In genomic region chr1:33735624-33736023, GRCh38 we compare ENCODE assay signal across 10 cellular contexts.
DNase-seq lines count a peak whose midpoint lies in the region; ATAC-seq and TF ChIP-seq lines count a peak whose summit lies in the region.
"Had no signal": no experiment of that assay in that cellular context is flagged by ENCODE, and none has a peak within 500 bp of the region (broad histone marks: within the 10 kb centered on the region; RNA-seq: fewer than 3 reads in every experiment).

No MANE protein-coding gene starts in this region.

- TF ChIP-seq CTCF in body of pancreas (IDR thresholded peaks at IDR 0.05) (peak in 6 of 7 experiments; percentile 15 to 41 (median 35)), neural cell (IDR thresholded peaks at IDR 0.05; ENCODE audit: poor library complexity, severe bottlenecking) (peak; percentile 28)

- H3K4me1 ChIP-seq in body of pancreas, result no peaks in the 10 kb centered on the region
- H3K4me1 ChIP-seq: pancreas had no signal

- H3K4me3 ChIP-seq in body of pancreas (no peak overlapping the region), neural cell (ENCODE audit: low read length) (no peak overlapping the region)
- H3K4me3 ChIP-seq: pancreas had no signal

- no peaks in the 10 kb centered on the region for H3F3A ChIP-seq in neural cell (ENCODE audit: insufficient read depth, low read length, poor library complexity, severe bottlenecking)

- intact Hi-C loops in body of pancreas (cut with DNase I), result no loop called here

- no peak for TF ChIP-seq EP300 in neural cell (conservative IDR thresholded peaks at IDR 0.05; ENCODE audit: poor library complexity, severe bottlenecking)

- no peaks in the 10 kb centered on the region for H4K20me1 ChIP-seq in neural cell (ENCODE audit: insufficient read depth)

- H3K9me2 ChIP-seq in neural cell (ENCODE audit: insufficient read depth, low read length), result no peaks in the 10 kb centered on the region

- no peaks in the 10 kb centered on the region for H3K27me3 ChIP-seq in body of pancreas
- H3K27me3 ChIP-seq in neural cell (ENCODE audit: insufficient read depth, low read depth, low read length), result no peaks in the 10 kb centered on the region
- H3K27me3 ChIP-seq: pancreas had no signal

- H3K79me2 ChIP-seq in neural cell (replicated peaks; ENCODE audit: insufficient read depth, low read length), result no peaks in the 10 kb centered on the region

- no peak for ATAC-seq in body of pancreas

- H3K9ac ChIP-seq in neural cell (ENCODE audit: low read length), result no peak overlapping the region

- DNase-seq in DMS 273 (lab: John Stamatoyannopoulos, UW; ENCODE audit: unreplicated experiment) (peak; percentile 36), DMS 273 treated with DMSO at 0.1 percent for 48 hours (lab: John Stamatoyannopoulos, UW) (no peak), NAMALWA (ENCODE audit: low spot score) (peak; percentile 27), body of pancreas (no peak), hepatic stellate cell (ENCODE audit: low spot score) (no peak), occipital lobe (lab: John Stamatoyannopoulos, UW) (no peak), amygdala (lab: John Stamatoyannopoulos, UW) (no peak)
- DNase-seq: pancreas had no signal

- no peak for TF ChIP-seq POLR2A in body of pancreas (IDR thresholded peaks at IDR 0.05)

- H3K9me3 ChIP-seq in body of pancreas (no peaks in the 10 kb centered on the region), neural cell (ENCODE audit: low read length) (no peaks in the 10 kb centered on the region)
- H3K9me3 ChIP-seq: pancreas had no signal

- 11 to 15% methylated on average over 3 of the region's 3 CpGs for WGBS in body of pancreas, 2 donors

- H3K27ac ChIP-seq in body of pancreas (no peak overlapping the region), neural cell (ENCODE audit: low read length) (no peak overlapping the region)
- H3K27ac ChIP-seq: 22Rv1, pancreas had no signal

- H3K4me2 ChIP-seq in neural cell (ENCODE audit: low read length), result no peak overlapping the region

- no peak for TF ChIP-seq RAD21 in neural cell (conservative IDR thresholded peaks at IDR 0.05)

- no peaks in the 10 kb centered on the region for H3K36me3 ChIP-seq in body of pancreas (replicated peaks in 1 of 2; ENCODE audit: insufficient read depth in 1 of 2, low read depth in 2 of 2)
- H3K36me3 ChIP-seq in neural cell (ENCODE audit: insufficient read depth, low read length), result no peaks in the 10 kb centered on the region
- H3K36me3 ChIP-seq: pancreas had no signal

- no peak overlapping the region for H2AFZ ChIP-seq in neural cell (ENCODE audit: low read depth, low read length)

TF ChIP-seq in neural cell, 6 proteins besides CTCF, POLR2A, EP300 and RAD21:
- TF ChIP-seq EZH2 (IDR thresholded peaks at IDR 0.05; ENCODE audit: borderline replicate concordance, insufficient read depth, low read length, poor library complexity, severe bottlenecking), result no peak
- TF ChIP-seq TAF1 (IDR thresholded peaks at IDR 0.05; ENCODE audit: low read depth), result no peak
- no peak for TF ChIP-seq POLR2AphosphoS5 (IDR thresholded peaks at IDR 0.05)
- TF ChIP-seq SMC3 (conservative IDR thresholded peaks at IDR 0.05; ENCODE audit: poor library complexity), result peak; percentile 50

Comparison
In these comparisons a context has a peak if more than half of its experiments do, and no peak if none do; other contexts are left out.
1. DNase-seq: peak in DMS 273 (single experiment) and NAMALWA (single experiment); none in DMS 273 treated with DMSO at 0.1 percent for 48 hours (single experiment), body of pancreas (0 of 4), hepatic stellate cell (single experiment), occipital lobe (single experiment) and amygdala (0 of 56).